ENCODE assay signal across 8 cellular contexts in the genomic region with DNA sequence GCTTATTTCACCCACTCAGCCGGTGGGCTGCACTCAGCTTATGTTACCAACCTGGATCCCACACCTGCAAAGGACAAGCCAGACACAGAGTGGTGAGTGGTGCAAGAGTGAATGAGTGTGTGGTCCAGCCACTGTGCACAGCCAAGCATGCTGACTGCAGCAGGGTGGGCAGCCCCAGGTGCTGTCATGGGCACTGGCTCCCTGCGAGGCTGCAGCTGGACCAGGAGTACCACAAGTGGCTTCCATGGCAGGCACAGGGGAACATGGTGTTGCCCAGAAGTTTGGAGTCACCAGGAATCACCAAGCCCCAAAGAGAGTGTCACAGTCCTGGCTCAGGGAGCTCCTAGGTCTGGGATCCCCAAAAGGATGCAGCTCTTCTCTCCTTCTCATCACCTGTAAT.
"Had no signal": no experiment of that assay in that cellular context is flagged by ENCODE, and none has a peak within 500 bp of the region (broad histone marks: within the 10 kb centered on the region; RNA-seq: fewer than 3 reads in every experiment).

No MANE protein-coding gene starts in this region.

- ATAC-seq: GM23338, HCT116, HepG2 had no signal

- DNase-seq: HFFc6, KBM-7 had no signal

- H3K4me3 ChIP-seq: GM23338, HAP-1 had no signal

- H3K36me3 Mint-ChIP-seq: IgD-negative memory B cell had no signal

- H3K9me3 ChIP-seq: HAP-1 had no signal

- H3K4me3 Mint-ChIP-seq: GM23338, HFFc6, IgD-negative memory B cell had no signal

- H3K36me3 ChIP-seq: HAP-1 had no signal

- H3K4me2 ChIP-seq: GM23338 had no signal

- H3K4me1 ChIP-seq: HAP-1 had no signal

- H2AFZ ChIP-seq: GM23338 had no signal

- H3K27ac ChIP-seq: HL-60 had no signal

- H3K27me3 Mint-ChIP-seq: IgD-negative memory B cell had no signal

- H3K27ac Mint-ChIP-seq: GM23338, HFFc6, IgD-negative memory B cell had no signal

- H3K4me1 Mint-ChIP-seq: GM23338, IgD-negative memory B cell had no signal
